8 cellular contexts compared by ENCODE assay signal in the genomic region with DNA sequence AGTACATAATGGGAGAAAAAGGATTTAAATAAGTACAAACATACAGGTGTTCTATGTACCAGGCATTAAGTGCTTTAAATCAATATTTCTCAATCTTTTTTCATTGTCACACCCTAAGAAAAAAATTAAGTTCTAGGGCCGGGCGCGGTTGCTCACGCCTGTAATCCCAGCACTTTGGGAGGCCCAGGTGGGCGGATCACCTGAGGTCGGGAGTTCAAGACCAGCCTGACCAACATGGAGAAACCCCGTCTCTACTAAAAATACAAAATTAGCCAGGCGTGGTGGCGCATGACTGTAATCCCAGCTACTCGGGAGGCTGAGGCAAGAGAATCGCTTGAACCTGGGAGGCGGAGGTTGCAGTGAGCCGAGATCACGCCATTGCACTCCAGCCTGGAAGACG. TPM values are rescaled to one million over a fixed set of nuclear protein-coding genes. Genes with fewer than 3 reads are reported as not detected.
DNase-seq lines count a peak whose midpoint lies in the region; ATAC-seq and TF ChIP-seq lines count a peak whose summit lies in the region.
"Not testable (repeated sequence)": the region's sequence is repeated elsewhere in the genome, so short reads cannot be mapped to it uniquely, and the experiment has no call there.
"Had no signal": no experiment of that assay in that cellular context is flagged by ENCODE, and none has a peak within 500 bp of the region (broad histone marks: within the 10 kb centered on the region; RNA-seq: fewer than 3 reads in every experiment).

No MANE protein-coding gene starts in this region.

- ATAC-seq in PC-3; activated T-cell treated with anti-CD3 and anti-CD28 coated beads, Interleukin-2, amount 50 U/mL, for 4 hours; heart right ventricle: not testable (repeated sequence)

- not testable (repeated sequence) for H3K9me2 ChIP-seq in PC-3 (replicated peaks; ENCODE audit: low read length)

- H3K27me3 ChIP-seq in PC-3 (ENCODE audit: low read length); heart right ventricle; muscle layer of duodenum (ENCODE audit: low read depth, low read length); skeletal muscle tissue (ENCODE audit: control insufficient read depth in 3 of 3, insufficient read depth in 3 of 3, low read length in 3 of 3): not testable (repeated sequence)

- 80 to 81% methylated on average over 15 of the region's 15 CpGs for WGBS in heart right ventricle, 2 donors

- peak overlapping the region; percentile 97 for H3K4me2 ChIP-seq in PC-3 (ENCODE audit: low read length)

- peak overlapping the region; percentile 96 for H3K9ac ChIP-seq in PC-3 (ENCODE audit: low read length)
- peak overlapping the region; percentile 98 to 99 (median 99) for H3K9ac ChIP-seq in skeletal muscle tissue (ENCODE audit: low read depth in 1 of 3, low read length in 3 of 3)

- H3F3A ChIP-seq in PC-3 (ENCODE audit: low read length, unreplicated experiment) = not testable (repeated sequence)

- H3K4me1 ChIP-seq in PC-3 (ENCODE audit: insufficient read depth, low read length) = not testable (repeated sequence)
- H3K4me1 ChIP-seq in heart right ventricle (peaks cover 0 to 33% (median 24%) of the 10 kb centered on the region in 9 donors), muscle layer of duodenum (ENCODE audit: control insufficient read depth in 1 of 2, insufficient read depth in 2 of 2, low read length in 2 of 2) (peaks cover 0 to 17% of the 10 kb centered on the region in 2 donors), skeletal muscle tissue (ENCODE audit: control insufficient read depth in 3 of 3, insufficient read depth in 3 of 3, low read length in 3 of 3) (peaks cover 8 to 24% (median 22%) of the 10 kb centered on the region in 3 donors)

- TF ChIP-seq CTCF in GM12865 (IDR thresholded peaks at IDR 0.05; ENCODE audit: insufficient read depth, low read depth, low read length, missing control alignments); PC-3 (conservative IDR thresholded peaks at IDR 0.05; ENCODE audit: low read depth, low read length); choroid plexus epithelial cell (conservative IDR thresholded peaks at IDR 0.05; ENCODE audit: low read depth, low read length); heart right ventricle (IDR thresholded peaks at IDR 0.05): not testable (repeated sequence)

- DNase-seq in GM12865 (ENCODE audit: low read depth); PC-3; activated T-cell treated with anti-CD3 and anti-CD28 coated beads, Interleukin-2, amount 50 U/mL, for 4 hours; choroid plexus epithelial cell (ENCODE audit: low read depth); heart right ventricle: not testable (repeated sequence)

- 0 out of 2 replicates have a peak overlapping the region, but pooled peaks have one; percentile 98 for H2AFZ ChIP-seq in PC-3 (ENCODE audit: low read length)

- BruUV-seq in PC-3 (replicated peaks; lab: Mats Ljungman, UMichigan) = not testable (repeated sequence)

- not testable (repeated sequence) for H3K27ac ChIP-seq in PC-3 (ENCODE audit: low read length)
- H3K27ac ChIP-seq in heart right ventricle = peak overlapping the region in 7 of 10 donors; percentile 87 to 98 (median 95)
- peak overlapping the region; percentile 99 for H3K27ac ChIP-seq in muscle layer of duodenum (ENCODE audit: low read length)
- peak overlapping the region; percentile 96 for H3K27ac ChIP-seq in skeletal muscle tissue (ENCODE audit: low read depth, low read length)

- intact Hi-C loops in PC-3 (cut with micrococcal nuclease) = loop anchor here (2.0 kb wide), 1 partner anchor 68 kb away; the partner anchor contains the start of gene RBM15
- intact Hi-C loops in heart right ventricle (cut with DNase I) = loop anchor here in 8 of 10 donors (2.0 to 10.0 kb wide), 7 partner anchors 64 to 369 kb away; partner anchors contain the start of genes RBM15 (in 6 of the 8) and KCNC4 (in 2 of the 8)

- peaks cover 36% of the 10 kb centered on the region for H3K36me3 ChIP-seq in PC-3 (ENCODE audit: low read depth, low read length)
- H3K36me3 ChIP-seq in heart right ventricle = peaks cover 0 to 48% (median 41%) of the 10 kb centered on the region in 9 donors
- peaks cover 18 to 37% of the 10 kb centered on the region in 2 donors for H3K36me3 ChIP-seq in muscle layer of duodenum (ENCODE audit: control insufficient read depth in 1 of 2, insufficient read depth in 2 of 2, low read length in 2 of 2)
- H3K36me3 ChIP-seq in skeletal muscle tissue (ENCODE audit: control insufficient read depth in 3 of 3, insufficient read depth in 3 of 3, low read length in 3 of 3) = peaks cover 29 to 37% (median 37%) of the 10 kb centered on the region in 3 donors

- not testable (repeated sequence) for H4K20me1 ChIP-seq in PC-3 (ENCODE audit: low read length)

- peaks cover 18% of the 10 kb centered on the region for H3K4me1 Mint-ChIP-seq in activated T-cell treated with anti-CD3 and anti-CD28 coated beads, Interleukin-2, amount 50 U/mL, for 4 hours (ENCODE audit: low read depth)

- CTCF ChIA-PET in PC-3 (lab: Charles Lee) = not testable (repeated sequence)

- H3K79me2 ChIP-seq in PC-3 (ENCODE audit: low read length) = peaks cover 29% of the 10 kb centered on the region

- H3K4me3 ChIP-seq in GM12865 (ENCODE audit: low read depth, low read length) = peak overlapping the region; percentile 76
- H3K4me3 ChIP-seq in PC-3 (ENCODE audit: low read length) = peak overlapping the region; percentile 92
- H3K4me3 ChIP-seq in choroid plexus epithelial cell (ENCODE audit: low read depth, low read length) = peak overlapping the region; percentile 100
- peak overlapping the region; percentile 52 to 99 (median 78) for H3K4me3 ChIP-seq in heart right ventricle
- H3K4me3 ChIP-seq in muscle layer of duodenum (ENCODE audit: low read depth in 1 of 2, low read length in 2 of 2) = peak overlapping the region; percentile 88 to 91
- H3K4me3 ChIP-seq in skeletal muscle tissue (ENCODE audit: low read length in 3 of 3) = peak overlapping the region; percentile 94 to 100 (median 98)

- not testable (repeated sequence) for H3K27me3 Mint-ChIP-seq in activated T-cell treated with anti-CD3 and anti-CD28 coated beads, Interleukin-2, amount 50 U/mL, for 4 hours (ENCODE audit: low read depth)

- not testable (repeated sequence) for H3K36me3 Mint-ChIP-seq in activated T-cell treated with anti-CD3 and anti-CD28 coated beads, Interleukin-2, amount 50 U/mL, for 4 hours (ENCODE audit: insufficient read depth)

- not testable (repeated sequence) for H3K9me3 Mint-ChIP-seq in activated T-cell treated with anti-CD3 and anti-CD28 coated beads, Interleukin-2, amount 50 U/mL, for 4 hours

- H3K4me3 Mint-ChIP-seq in activated T-cell treated with anti-CD3 and anti-CD28 coated beads, Interleukin-2, amount 50 U/mL, for 4 hours = peak overlapping the region; percentile 99

- POLR2A ChIA-PET in PC-3 (lab: Charles Lee; ENCODE audit: unreplicated experiment) = not testable (repeated sequence)

- not testable (repeated sequence) for H3K9me3 ChIP-seq in PC-3 (ENCODE audit: low read length); heart right ventricle; muscle layer of duodenum (ENCODE audit: control insufficient read depth in 1 of 2, low read length in 2 of 2); skeletal muscle tissue (ENCODE audit: control insufficient read depth in 3 of 3, low read length in 3 of 3)

RNA-seq across cellular contexts. Expression of gene LAMTOR5, which starts 1.1 kb away (rescaled TPM):
- total RNA-seq in PC-3 (2014; rRNA removed) (143 and 147 TPM in 2 replicates), heart right ventricle (100 to 1,000 TPM; 209 to 268 (median 245) TPM), skeletal muscle tissue (50.6 TPM)
- 100 to 1,000 TPM; 166 to 171 (median 170) TPM for total RNA-seq in activated T-cell treated with anti-CD3 and anti-CD28 coated beads, Interleukin-2, amount 50 U/mL, for 4 hours
- 100 to 1,000 TPM; 281 to 506 TPM for polyA plus RNA-seq in heart right ventricle

RNA-seq across cellular contexts. Expression of gene SLC16A4, which starts 15.6 kb away (rescaled TPM):
- total RNA-seq in PC-3 (2014; rRNA removed) (0.22 and 0.29 TPM in 2 replicates), heart right ventricle (1 to 10 TPM; 1.3 to 3.5 (median 2.4) TPM), skeletal muscle tissue (12.5 TPM)
- total RNA-seq in activated T-cell treated with anti-CD3 and anti-CD28 coated beads, Interleukin-2, amount 50 U/mL, for 4 hours = under 1 TPM; 0.11 to 0.40 (median 0.28) TPM
- 1 to 10 TPM; 1.5 to 3.4 TPM for polyA plus RNA-seq in heart right ventricle

RNA-seq across cellular contexts. Expression of gene PROK1, which starts 44.5 kb away (rescaled TPM):
- total RNA-seq in PC-3 (2014; rRNA removed) (not detected in 2 replicates), heart right ventricle (1 to 10 TPM in 1 of 10 donors, under 1 TPM in 4, not detected in 5; 0.17 to 1.6 (median 0.29) TPM), skeletal muscle tissue (not detected)
- not detected for total RNA-seq in activated T-cell treated with anti-CD3 and anti-CD28 coated beads, Interleukin-2, amount 50 U/mL, for 4 hours
- polyA plus RNA-seq in heart right ventricle = 1 to 10 TPM in 1 of 2 donors, under 1 TPM in 1; 0.07 to 6.8 TPM
- total RNA-seq: HT1080 had no signal
